In genomic region chrX:134807039-134807729, GRCh38 we compare ENCODE assay signal across 8 cellular contexts. TPM values are rescaled to one million over a fixed set of nuclear protein-coding genes. Genes with fewer than 3 reads are reported as not detected.
DNase-seq lines count a peak whose midpoint lies in the region; ATAC-seq and TF ChIP-seq lines count a peak whose summit lies in the region.

No MANE protein-coding gene starts in this region.

- no peaks in the 10 kb centered on the region for H3K27me3 ChIP-seq in CD4-positive, CD25-positive, alpha-beta regulatory T cell (ENCODE audit: control insufficient read depth, insufficient read depth, low read length)
- H3K27me3 ChIP-seq in dorsolateral prefrontal cortex (peaks cover 0 to 51% (median 6%) of the 10 kb centered on the region in 45 donors), right lobe of liver (no peaks in the 10 kb centered on the region)

- H3K36me3 Mint-ChIP-seq in CD4-positive, CD25-positive, alpha-beta regulatory T cell, result no peaks in the 10 kb centered on the region

- H3K9me3 ChIP-seq in CD4-positive, CD25-positive, alpha-beta regulatory T cell (ENCODE audit: control insufficient read depth in 2 of 2, low read length in 2 of 2), result no peaks in the 10 kb centered on the region
- no peaks in the 10 kb centered on the region for H3K9me3 ChIP-seq in right lobe of liver

- 25% methylated on average over 25 of the region's 30 CpGs for WGBS in right lobe of liver (ENCODE audit: insufficient coverage, low coverage, low lambda C conversion rate, missing lambda C conversion rate)

- DNase-seq in CD4-positive, CD25-positive, alpha-beta regulatory T cell, result peak; percentile 83 to 95 (median 86)
- DNase-seq in NCI-H748 treated with DMSO at 0.1 percent for 48 hours (lab: John Stamatoyannopoulos, UW) (peak; percentile 82), dorsolateral prefrontal cortex (peak; percentile 58 to 89 (median 83)), right lobe of liver (peak; percentile 88 to 92 (median 89))
- peak; percentile 84 to 88 for DNase-seq in activated CD4-positive, alpha-beta T cell treated with anti-CD3 and anti-CD28 coated beads, Interleukin-2, amount 50 U/mL, for 48 hours
- DNase-seq in stimulated activated CD4-positive, alpha-beta T cell treated with anti-CD3 and anti-CD28 coated beads, Interleukin-4, amount 100 ng/mL, for 24 hours, result peak; percentile 88

- no peaks in the 10 kb centered on the region for H3K27me3 Mint-ChIP-seq in CD4-positive, CD25-positive, alpha-beta regulatory T cell

- H3K4me3 Mint-ChIP-seq in CD4-positive, CD25-positive, alpha-beta regulatory T cell, result peak overlapping the region; percentile 95 to 99 (median 96)

- H3K9me3 Mint-ChIP-seq in CD4-positive, CD25-positive, alpha-beta regulatory T cell, result no peaks in the 10 kb centered on the region

- peaks cover 13 to 44% (median 22%) of the 10 kb centered on the region in 4 donors for H3K4me1 Mint-ChIP-seq in CD4-positive, CD25-positive, alpha-beta regulatory T cell

- intact Hi-C loops in dorsolateral prefrontal cortex (cut with DNase I) (no loop called here), right lobe of liver (cut with DNase I) (no loop called here)

- peak; percentile 59 for TF ChIP-seq POLR2A in right lobe of liver (IDR thresholded peaks at IDR 0.05)

- H3K4me3 ChIP-seq in CD4-positive, CD25-positive, alpha-beta regulatory T cell (ENCODE audit: low read depth, low read length), result peak overlapping the region; percentile 93
- H3K4me3 ChIP-seq in dorsolateral prefrontal cortex (peak overlapping the region; percentile 42 to 78 (median 64)), right lobe of liver (peak overlapping the region; percentile 51 to 68 (median 62))

- TF ChIP-seq CTCF in dorsolateral prefrontal cortex (IDR thresholded peaks at IDR 0.05 in 54 of 56, conservative IDR thresholded peaks at IDR 0.05 in 2 of 56; ENCODE audit: low read depth in 1 of 56, partially characterized antibody in 56 of 56) (no peak), right lobe of liver (IDR thresholded peaks at IDR 0.05) (no peak)

- H3K27ac Mint-ChIP-seq in CD4-positive, CD25-positive, alpha-beta regulatory T cell, result peak overlapping the region; percentile 96 to 98 (median 98)

- ATAC-seq in CD4-positive, CD25-positive, alpha-beta regulatory T cell (ENCODE audit: low read depth in 2 of 2), result peak; percentile 88 to 94
- peak; percentile 85 for ATAC-seq in GM19438 (IDR thresholded peaks at IDR 0.05; ENCODE audit: low read depth, unreplicated experiment)
- peak; percentile 91 for ATAC-seq in HG03571 (IDR thresholded peaks at IDR 0.05; ENCODE audit: unreplicated experiment)
- ATAC-seq in right lobe of liver, result peak; percentile 95 to 98 (median 96)

- H3K36me3 ChIP-seq in CD4-positive, CD25-positive, alpha-beta regulatory T cell (ENCODE audit: control insufficient read depth, insufficient read depth, low read length), result no peaks in the 10 kb centered on the region
- no peaks in the 10 kb centered on the region for H3K36me3 ChIP-seq in right lobe of liver

- peaks cover 15% of the 10 kb centered on the region for H3K4me1 ChIP-seq in CD4-positive, CD25-positive, alpha-beta regulatory T cell (ENCODE audit: control insufficient read depth, insufficient read depth, low read length, poor library complexity, severe bottlenecking)
- H3K4me1 ChIP-seq in right lobe of liver, result no peaks in the 10 kb centered on the region

- H3K27ac ChIP-seq in CD4-positive, CD25-positive, alpha-beta regulatory T cell (ENCODE audit: insufficient read depth, low read length, poor library complexity, severe bottlenecking), result peak overlapping the region; percentile 94
- H3K27ac ChIP-seq in dorsolateral prefrontal cortex, result peak overlapping the region in 54 of 59 donors; percentile 1 to 84 (median 64)
- H3K27ac ChIP-seq in right lobe of liver, result peak overlapping the region; percentile 58 to 84 (median 72)

RNA-seq across cellular contexts. Expression of gene PABIR2, which starts 10.2 kb away (rescaled TPM):
- 48.7 TPM for total RNA-seq in CD4-positive, CD25-positive, alpha-beta regulatory T cell
- polyA plus RNA-seq in CD4-positive, CD25-positive, alpha-beta regulatory T cell, result 1 to 10 TPM; 5.1 to 8.2 (median 6.6) TPM
- total RNA-seq in dorsolateral prefrontal cortex (10 to 100 TPM; 20.9 to 39.4 (median 29.9) TPM), right lobe of liver (1 to 10 TPM; 3.1 to 6.4 (median 4.2) TPM)

Comparison
In these comparisons a context has a peak if more than half of its experiments do, and no peak if none do; other contexts are left out.
1. Peak in every context shown above with its lines: DNase-seq, ATAC-seq, H3K4me3 ChIP-seq and H3K27ac ChIP-seq.